Comparison of ENCODE assay signal across 23 cellular contexts in the genomic region with DNA sequence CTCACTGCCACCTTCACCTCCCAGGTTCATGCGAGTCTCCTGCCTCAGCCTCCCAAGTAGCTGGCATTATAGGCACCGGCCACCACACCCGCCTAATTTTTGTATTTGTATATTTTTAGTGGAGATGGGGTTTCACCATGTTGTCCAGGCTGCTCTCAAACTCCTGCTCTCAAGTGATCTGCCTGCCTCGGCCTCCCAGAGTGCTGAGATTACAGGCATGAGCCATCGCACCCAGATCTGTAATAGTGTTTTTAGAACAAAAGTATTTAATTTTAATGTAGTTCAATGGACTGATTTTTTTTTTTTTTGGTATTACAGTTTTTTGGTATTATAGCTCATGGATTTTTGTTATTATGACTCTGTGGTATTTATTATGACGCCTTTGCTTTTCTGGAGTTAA.
"Had no signal": no experiment of that assay in that cellular context is flagged by ENCODE, and none has a peak within 500 bp of the region (broad histone marks: within the 10 kb centered on the region; RNA-seq: fewer than 3 reads in every experiment).

No MANE protein-coding gene starts in this region.

- H3K9me3 Mint-ChIP-seq: activated CD8-positive, alpha-beta T cell treated with anti-CD3 and anti-CD28 coated beads for 36 hours; activated T-cell treated with anti-CD3 and anti-CD28 coated beads, Interleukin-2, amount 50 U/mL, for 72 hours; central memory CD8-positive, alpha-beta T cell; IgD-negative memory B cell; T-helper 1 cell treated with Interleukin-12 subunit alpha and Interleukin-12 subunit beta and Interleukin-4 antibody, amounts not matched to agents 30 μg/mL and 1 μg/mL, for 36 hours had no signal

- DNase-seq: activated CD4-positive, alpha-beta T cell treated with anti-CD3 and anti-CD28 coated beads for 36 hours; activated CD8-positive, alpha-beta memory T cell treated with anti-CD3 and anti-CD28 coated beads, Interleukin-2, amount 50 U/mL, for 4 hours; activated CD8-positive, alpha-beta T cell treated with anti-CD3 and anti-CD28 coated beads for 36 hours; activated naive CD4-positive, alpha-beta T cell treated with anti-CD3 and anti-CD28 coated beads, Interleukin-2, amount 50 U/mL, for 16 hours; activated T-cell treated with anti-CD3 and anti-CD28 coated beads, Interleukin-2, amount 50 U/mL, for 72 hours; aorta; body of pancreas; KG1; NCI-H1092; NCI-H1417; NCI-H1930; NCI-H2171; NCI-H2227 treated with DMSO at 0.1 percent for 48 hours; NCI-H526 treated with DMSO at 0.1 percent for 48 hours; NK-92 treated with Interleukin-12 subunit alpha and Interleukin-12 subunit beta, amount 100 ng/mL, for 24 hours; OCI-M1; SHP77; T-helper 9 cell had no signal

- H3K4me3 Mint-ChIP-seq: activated CD4-positive, alpha-beta T cell treated with anti-CD3 and anti-CD28 coated beads for 36 hours; activated CD8-positive, alpha-beta T cell treated with anti-CD3 and anti-CD28 coated beads for 36 hours; activated T-cell treated with anti-CD3 and anti-CD28 coated beads, Interleukin-2, amount 50 U/mL, for 72 hours; central memory CD8-positive, alpha-beta T cell; IgD-negative memory B cell; T-helper 1 cell treated with Interleukin-12 subunit alpha and Interleukin-12 subunit beta and Interleukin-4 antibody, amounts not matched to agents 30 μg/mL and 1 μg/mL, for 36 hours had no signal

- H3K27me3 ChIP-seq: body of pancreas, SJSA1 had no signal

- H3K4me3 ChIP-seq: body of pancreas, SJSA1 had no signal

- H3K27me3 Mint-ChIP-seq: activated CD4-positive, alpha-beta T cell treated with anti-CD3 and anti-CD28 coated beads for 36 hours; activated CD8-positive, alpha-beta T cell treated with anti-CD3 and anti-CD28 coated beads for 36 hours; central memory CD8-positive, alpha-beta T cell; IgD-negative memory B cell had no signal

- ATAC-seq: activated CD4-positive, alpha-beta T cell treated with anti-CD3 and anti-CD28 coated beads for 36 hours; activated CD8-positive, alpha-beta T cell treated with anti-CD3 and anti-CD28 coated beads for 36 hours; activated T-cell treated with anti-CD3 and anti-CD28 coated beads, Interleukin-2, amount 50 U/mL, for 72 hours; body of pancreas; Panc1 had no signal

- H3K4me1 ChIP-seq: body of pancreas had no signal

- H3K27ac Mint-ChIP-seq: activated CD4-positive, alpha-beta T cell treated with anti-CD3 and anti-CD28 coated beads for 36 hours; activated CD8-positive, alpha-beta T cell treated with anti-CD3 and anti-CD28 coated beads for 36 hours; activated T-cell treated with anti-CD3 and anti-CD28 coated beads, Interleukin-2, amount 50 U/mL, for 72 hours; IgD-negative memory B cell; T-helper 1 cell treated with Interleukin-12 subunit alpha and Interleukin-12 subunit beta and Interleukin-4 antibody, amounts not matched to agents 30 μg/mL and 1 μg/mL, for 36 hours had no signal

- H3K4me1 Mint-ChIP-seq: central memory CD8-positive, alpha-beta T cell had no signal

- H3K9me3 ChIP-seq: body of pancreas, SJSA1 had no signal

- H3K27ac ChIP-seq: body of pancreas, SJSA1 had no signal
